10 cellular contexts compared by ENCODE assay signal in genomic region chr10:11245510-11245909, GRCh38.
A peak's percentile ranks its signal among the peaks of the same experiment; 100 is the strongest.
DNase-seq lines count a peak whose midpoint lies in the region; ATAC-seq and TF ChIP-seq lines count a peak whose summit lies in the region.
"Had no signal": no experiment of that assay in that cellular context is flagged by ENCODE, and none has a peak within 500 bp of the region (broad histone marks: within the 10 kb centered on the region; RNA-seq: fewer than 3 reads in every experiment).

No MANE protein-coding gene starts in this region.

- no peaks in the 10 kb centered on the region for H3K36me3 ChIP-seq in Karpas-422 (ENCODE audit: insufficient read depth, low read length)
- peaks cover 85% of the 10 kb centered on the region for H3K36me3 ChIP-seq in neutrophil

- no peak overlapping the region for H3K27ac Mint-ChIP-seq in activated CD4-positive, alpha-beta T cell treated with anti-CD3 and anti-CD28 coated beads for 36 hours

- CTCF ChIA-PET in activated CD4-positive, alpha-beta T cell treated with anti-CD3 and anti-CD28 coated beads for 36 hours (lab: Charles Lee), result interaction anchor here (0.7 to 1.9 kb wide), 5 partner anchors 9 to 64 kb away, joined by 3 to 8 read pairs (median 4); no protein-coding TSS in a partner anchor

- no peak overlapping the region for H3K4me3 ChIP-seq in Karpas-422 (ENCODE audit: low read length)
- no peak overlapping the region for H3K4me3 ChIP-seq in neutrophil (ENCODE audit: low read depth in 1 of 2, low read length in 1 of 2)
- H3K4me3 ChIP-seq in dorsolateral prefrontal cortex, result no peak overlapping the region
- H3K4me3 ChIP-seq: skin epidermis had no signal

- intact Hi-C loops in activated CD4-positive, alpha-beta T cell treated with anti-CD3 and anti-CD28 coated beads for 36 hours (cut with DNase I, micrococcal nuclease), result loop anchor here in 1 of 2 experiments (2.0 kb wide), 1 partner anchor 21 kb away; no protein-coding TSS in a partner anchor
- intact Hi-C loops in dorsolateral prefrontal cortex (cut with DNase I), result no loop called here

- H3K4me1 Mint-ChIP-seq in activated CD4-positive, alpha-beta T cell treated with anti-CD3 and anti-CD28 coated beads for 36 hours, result peaks cover 14% of the 10 kb centered on the region

- peaks cover 34% of the 10 kb centered on the region for H3K36me3 Mint-ChIP-seq in activated CD4-positive, alpha-beta T cell treated with anti-CD3 and anti-CD28 coated beads for 36 hours (ENCODE audit: low read depth)

- H3K9me3 Mint-ChIP-seq in activated CD4-positive, alpha-beta T cell treated with anti-CD3 and anti-CD28 coated beads for 36 hours (ENCODE audit: low read depth), result no peaks in the 10 kb centered on the region

- POLR2A ChIA-PET in activated CD4-positive, alpha-beta T cell treated with anti-CD3 and anti-CD28 coated beads for 36 hours (lab: Charles Lee), result interaction anchor here (0.6 to 1.6 kb wide), 5 partner anchors 9 to 65 kb away, joined by 3 to 7 read pairs (median 3); no protein-coding TSS in a partner anchor

- no peak overlapping the region for H2AFZ ChIP-seq in Karpas-422 (ENCODE audit: low read length)

- H3K4me1 ChIP-seq in Karpas-422 (ENCODE audit: low read length), result peaks cover 55% of the 10 kb centered on the region
- H3K4me1 ChIP-seq in neutrophil (ENCODE audit: control insufficient read depth in 1 of 2, insufficient read depth in 1 of 2, low read depth in 1 of 2, low read length in 1 of 2), result peaks cover 33 to 38% of the 10 kb centered on the region in 2 experiments

- peak; percentile 63 for DNase-seq in activated CD4-positive, alpha-beta T cell treated with anti-CD3 and anti-CD28 coated beads for 36 hours
- DNase-seq in activated CD4-positive, alpha-beta T cell treated with anti-CD3 and anti-CD28 coated beads, Interleukin-2, amount 50 U/mL, for 1 hour, result no peak
- DNase-seq in Karpas-422 (peak; percentile 76), SIG-M5 (lab: John Stamatoyannopoulos, UW) (no peak), dorsolateral prefrontal cortex (no peak), cerebellar cortex (ENCODE audit: low spot score) (no peak)

- no peaks in the 10 kb centered on the region for H3K79me2 ChIP-seq in Karpas-422 (ENCODE audit: low read length)

- H3K27ac ChIP-seq in Karpas-422 (ENCODE audit: low read length), result no peak overlapping the region
- peak overlapping the region; percentile 57 for H3K27ac ChIP-seq in neutrophil
- H3K27ac ChIP-seq in dorsolateral prefrontal cortex, result peak overlapping the region in 7 of 59 donors; percentile 12 to 80 (median 35)
- H3K27ac ChIP-seq: HL-60 had no signal

- no peaks in the 10 kb centered on the region for H3K27me3 Mint-ChIP-seq in activated CD4-positive, alpha-beta T cell treated with anti-CD3 and anti-CD28 coated beads for 36 hours

- no peak overlapping the region for H3K9ac ChIP-seq in Karpas-422 (ENCODE audit: low read length)

- no peak for TF ChIP-seq CTCF in neutrophil (IDR thresholded peaks at IDR 0.05)
- TF ChIP-seq CTCF in dorsolateral prefrontal cortex (IDR thresholded peaks at IDR 0.05 in 54 of 56, conservative IDR thresholded peaks at IDR 0.05 in 2 of 56; ENCODE audit: low read depth in 1 of 56, partially characterized antibody in 56 of 56), result no peak

- H3K9me3 ChIP-seq in Karpas-422 (ENCODE audit: low read length), result no peaks in the 10 kb centered on the region
- H3K9me3 ChIP-seq in neutrophil, result no peaks in the 10 kb centered on the region

- H4K20me1 ChIP-seq in Karpas-422 (ENCODE audit: insufficient read depth, low read depth, low read length), result peaks cover 12% of the 10 kb centered on the region; the same call in 1 of the 2 replicates

- H3K4me2 ChIP-seq in Karpas-422 (ENCODE audit: low read depth, low read length, poor library complexity, severe bottlenecking), result peak overlapping the region; percentile 38

- ATAC-seq in activated CD4-positive, alpha-beta T cell treated with anti-CD3 and anti-CD28 coated beads for 36 hours, result peak; percentile 76
- peak; percentile 35 for ATAC-seq in HG02571 (IDR thresholded peaks at IDR 0.05; ENCODE audit: unreplicated experiment)

- no peak overlapping the region for H3K4me3 Mint-ChIP-seq in activated CD4-positive, alpha-beta T cell treated with anti-CD3 and anti-CD28 coated beads for 36 hours

- H3K27me3 ChIP-seq in Karpas-422 (ENCODE audit: low read length), result no peaks in the 10 kb centered on the region
- H3K27me3 ChIP-seq in neutrophil, result no peaks in the 10 kb centered on the region
- H3K27me3 ChIP-seq in dorsolateral prefrontal cortex, result peaks cover 0 to 11% (median 0%) of the 10 kb centered on the region in 45 donors

- no peaks in the 10 kb centered on the region for H3K9me2 ChIP-seq in Karpas-422 (replicated peaks; ENCODE audit: insufficient read depth, low read length)

Comparison
In these comparisons a context has a peak if more than half of its experiments do, and no peak if none do; other contexts are left out.
1. DNase-seq: peak in activated CD4-positive, alpha-beta T cell treated with anti-CD3 and anti-CD28 coated beads for 36 hours (single experiment) and Karpas-422 (single experiment); none in activated CD4-positive, alpha-beta T cell treated with anti-CD3 and anti-CD28 coated beads, Interleukin-2, amount 50 U/mL, for 1 hour (single experiment), SIG-M5 (single experiment), dorsolateral prefrontal cortex (0 of 10) and cerebellar cortex (single experiment).